ENCODE assay signal across 1 cellular context in genomic region chr1:235883261-235883927, GRCh38.
TF ChIP-seq lines count a peak whose summit lies in the region.

No MANE protein-coding gene starts in this region.

TF ChIP-seq in GM12878, 131 proteins besides CTCF, POLR2A, EP300 and RAD21 (continued from another document):
- TF ChIP-seq ZBTB11 (CRISPR knock-in tag; IDR thresholded peaks at IDR 0.05): no peak
- TF ChIP-seq RELB (IDR thresholded peaks at IDR 0.05; ENCODE audit: low read depth): peak; percentile 37; the same call in 1 of the 2 replicates
- TF ChIP-seq NFIC (IDR thresholded peaks at IDR 0.05; ENCODE audit: low read depth, low read length): peak; percentile 69; the same call in 1 of the 2 replicates
- TF ChIP-seq JUNB (IDR thresholded peaks at IDR 0.05): peak; percentile 57
- peak; percentile 63 for TF ChIP-seq EED (IDR thresholded peaks at IDR 0.05; ENCODE audit: low read depth)
- TF ChIP-seq SP1 (IDR thresholded peaks at IDR 0.05; ENCODE audit: low read depth, low read length): peak; percentile 5
- peak; percentile 24; the same call in 1 of the 2 replicates for TF ChIP-seq IRF4 (IDR thresholded peaks at IDR 0.05; ENCODE audit: low read depth, low read length)
- peak in 1 of 2 experiments; percentile 16; a peak in 1 of 4 replicates for TF ChIP-seq ETV6 (conservative IDR thresholded peaks at IDR 0.05 in 1 of 2, IDR thresholded peaks at IDR 0.05 in 1 of 2; ENCODE audit: borderline replicate concordance in 1 of 2, low read depth in 1 of 2)
- peak; percentile 42 for TF ChIP-seq ATF7 (IDR thresholded peaks at IDR 0.05; ENCODE audit: low read depth)
- 0 out of 2 replicates have a peak, but pooled peaks have one; percentile 24 for TF ChIP-seq ZBED1 (IDR thresholded peaks at IDR 0.05; ENCODE audit: borderline replicate concordance)
- TF ChIP-seq MEF2A (IDR thresholded peaks at IDR 0.05; ENCODE audit: insufficient read depth, low read depth, low read length): peak; percentile 67
- TF ChIP-seq ATF2 (IDR thresholded peaks at IDR 0.05; ENCODE audit: low read length): peak; percentile 71
- peak; percentile 2; the same call in 1 of the 2 replicates for TF ChIP-seq USF2 (IDR thresholded peaks at IDR 0.05; ENCODE audit: borderline replicate concordance, low read depth, low read length)
- peak; percentile 58; the same call in 1 of the 2 replicates for TF ChIP-seq DPF2 (IDR thresholded peaks at IDR 0.05)
- TF ChIP-seq NR2F1 (conservative IDR thresholded peaks at IDR 0.05): peak; percentile 53; the same call in 1 of the 2 replicates
- peak; percentile 37 for TF ChIP-seq USF1 (IDR thresholded peaks at IDR 0.05; ENCODE audit: borderline replicate concordance, extremely low read length, insufficient read depth, low read depth, low read length)
- peak; percentile 73; the same call in 1 of the 2 replicates for TF ChIP-seq RAD51 (IDR thresholded peaks at IDR 0.05)
- TF ChIP-seq ZNF687 (IDR thresholded peaks at IDR 0.05): 0 out of 2 replicates have a peak, but pooled peaks have one; percentile 35
- TF ChIP-seq IKZF2 (IDR thresholded peaks at IDR 0.05): peak; percentile 72 to 77
- TF ChIP-seq FOXM1 (IDR thresholded peaks at IDR 0.05; ENCODE audit: low read depth, low read length): peak; percentile 59; the same call in 1 of the 2 replicates
- no peak for TF ChIP-seq CHD2 (IDR thresholded peaks at IDR 0.05; ENCODE audit: borderline replicate concordance, low read depth, low read length)
- TF ChIP-seq TCF12 (IDR thresholded peaks at IDR 0.05; ENCODE audit: low read depth, low read length): 0 out of 2 replicates have a peak, but pooled peaks have one; percentile 9
- no peak for TF ChIP-seq KDM1A (IDR thresholded peaks at IDR 0.05; ENCODE audit: borderline replicate concordance)
- no peak for TF ChIP-seq POLR2AphosphoS2 (IDR thresholded peaks at IDR 0.05; ENCODE audit: low read depth, low read length)
- TF ChIP-seq CREM (IDR thresholded peaks at IDR 0.05; ENCODE audit: low read depth): peak; percentile 34; the same call in 1 of the 2 replicates
- TF ChIP-seq NR2C2 (IDR thresholded peaks at IDR 0.05; ENCODE audit: borderline replicate concordance, control insufficient read depth, insufficient read length, low read depth): no peak
- TF ChIP-seq STAT3 (IDR thresholded peaks at IDR 0.05; ENCODE audit: low read depth, low read length): no peak
- peak; percentile 55 for TF ChIP-seq POLR2AphosphoS5 (IDR thresholded peaks at IDR 0.05; ENCODE audit: low read length)
- 0 out of 2 replicates have a peak, but pooled peaks have one; percentile 12 for TF ChIP-seq CREB1 (IDR thresholded peaks at IDR 0.05; ENCODE audit: low read depth)
- TF ChIP-seq NBN (IDR thresholded peaks at IDR 0.05): 0 out of 2 replicates have a peak, but pooled peaks have one; percentile 27
- TF ChIP-seq SMC3 (IDR thresholded peaks at IDR 0.05; ENCODE audit: borderline replicate concordance, low read length): no peak
- no peak for TF ChIP-seq ZBTB40 (IDR thresholded peaks at IDR 0.05; ENCODE audit: borderline replicate concordance)
- 0 out of 2 replicates have a peak, but pooled peaks have one; percentile 50 for TF ChIP-seq HDGF (IDR thresholded peaks at IDR 0.05)
- TF ChIP-seq RUNX3 (IDR thresholded peaks at IDR 0.05; ENCODE audit: low read length): peak; percentile 72
TF ChIP-seq in GM12878: peak in this region for 27.
